ENCODE assay signal across 13 cellular contexts in genomic region chr16:2543771-2544170, GRCh38. TPM values are rescaled to one million over a fixed set of nuclear protein-coding genes. Genes with fewer than 3 reads are reported as not detected.
"Had no signal": no experiment of that assay in that cellular context is flagged by ENCODE, and none has a peak within 500 bp of the region (broad histone marks: within the 10 kb centered on the region; RNA-seq: fewer than 3 reads in every experiment).

No MANE protein-coding gene starts in this region.

RNA-seq across cellular contexts. Expression of gene CEMP1, which starts 12.6 kb away (rescaled TPM):
- total RNA-seq: dermis blood vessel endothelial cell, endothelial cell of umbilical vein, epithelial cell of proximal tubule, esophagus muscularis mucosa, fibroblast of lung, fibroblast of villous mesenchyme, foreskin keratinocyte, heart right ventricle, kidney epithelial cell, left cardiac atrium, left ventricle myocardium superior had no signal
- polyA plus RNA-seq: endothelial cell of umbilical vein, fibroblast of lung, foreskin keratinocyte, keratinocyte, mammary epithelial cell had no signal
